11 cellular contexts compared by ENCODE assay signal in genomic region chr1:46181343-46182260, GRCh38. TPM values are rescaled to one million over a fixed set of nuclear protein-coding genes. Genes with fewer than 3 reads are reported as not detected.
A peak's percentile ranks its signal among the peaks of the same experiment; 100 is the strongest.
DNase-seq lines count a peak whose midpoint lies in the region; ATAC-seq and TF ChIP-seq lines count a peak whose summit lies in the region.
"Had no signal": no experiment of that assay in that cellular context is flagged by ENCODE, and none has a peak within 500 bp of the region (broad histone marks: within the 10 kb centered on the region; RNA-seq: fewer than 3 reads in every experiment).

No MANE protein-coding gene starts in this region.

- no peak for TF ChIP-seq POLR2A in upper lobe of left lung (IDR thresholded peaks at IDR 0.05)

- H3K9ac ChIP-seq in mucosa of stomach (ENCODE audit: low read length): peak overlapping the region; percentile 93

- H3K9me3 ChIP-seq in mucosa of stomach (ENCODE audit: control insufficient read depth, low read length): no peaks in the 10 kb centered on the region
- no peaks in the 10 kb centered on the region for H3K9me3 ChIP-seq in upper lobe of left lung
- H3K9me3 ChIP-seq: MG63 had no signal

- no peak overlapping the region for H3K4me3 ChIP-seq in choroid plexus epithelial cell (ENCODE audit: low read depth, low read length)
- peak overlapping the region; percentile 74 for H3K4me3 ChIP-seq in mucosa of stomach (ENCODE audit: low read length)
- H3K4me3 ChIP-seq in upper lobe of left lung: peak overlapping the region in 1 of 4 donors; percentile 4
- H3K4me3 ChIP-seq: MG63 had no signal

- peaks cover 25% of the 10 kb centered on the region for H3K36me3 ChIP-seq in mucosa of stomach (ENCODE audit: control insufficient read depth, insufficient read depth, low read length)
- H3K36me3 ChIP-seq in upper lobe of left lung: no peaks in the 10 kb centered on the region
- H3K36me3 ChIP-seq: MG63 had no signal

- DNase-seq in DMS 273 treated with DMSO at 0.1 percent for 48 hours (lab: John Stamatoyannopoulos, UW) (peak; percentile 85), NCI-H2029 (lab: John Stamatoyannopoulos, UW) (peak; percentile 81), choroid plexus epithelial cell (ENCODE audit: low read depth) (peak; percentile 72), upper lobe of left lung (no peak)
- DNase-seq in activated CD4-positive, alpha-beta T cell treated with anti-CD3 and anti-CD28 coated beads, Interleukin-2, amount 50 U/mL, for 1 hour: no peak
- DNase-seq: left cardiac atrium, MG63 had no signal

- TF ChIP-seq CTCF in choroid plexus epithelial cell (conservative IDR thresholded peaks at IDR 0.05; ENCODE audit: low read depth, low read length) (no peak), upper lobe of left lung (IDR thresholded peaks at IDR 0.05) (no peak)

- peak overlapping the region in 1 of 4 donors; percentile 39 for H3K27ac ChIP-seq in upper lobe of left lung

- no peaks in the 10 kb centered on the region for H3K27me3 ChIP-seq in mucosa of stomach (ENCODE audit: control insufficient read depth, insufficient read depth, low read length)
- H3K27me3 ChIP-seq in upper lobe of left lung: no peaks in the 10 kb centered on the region
- H3K27me3 ChIP-seq: MG63 had no signal

- ATAC-seq in HG03378 (IDR thresholded peaks at IDR 0.05; ENCODE audit: unreplicated experiment) (no peak), HG03354 (IDR thresholded peaks at IDR 0.05; ENCODE audit: poor library complexity, severe bottlenecking, unreplicated experiment) (no peak), upper lobe of left lung (ENCODE audit: low FRiP score in 2 of 2) (no peak)
- ATAC-seq: left cardiac atrium had no signal

- WGBS in upper lobe of left lung, 2 donors: 52 to 56% methylated on average over 9 to 10 of the region's 10 CpGs

- no peak for TF ChIP-seq EP300 in upper lobe of left lung (IDR thresholded peaks at IDR 0.05)

- H3K4me1 ChIP-seq in mucosa of stomach (ENCODE audit: control insufficient read depth, insufficient read depth, low read length) (peaks cover 35% of the 10 kb centered on the region), upper lobe of left lung (peaks cover 27 to 42% (median 32%) of the 10 kb centered on the region in 4 donors)

RNA-seq across cellular contexts. Expression of gene P3R3URF, which starts 5.3 kb away (rescaled TPM):
- total RNA-seq in upper lobe of left lung: not detected
- total RNA-seq: left cardiac atrium, subcutaneous adipose tissue had no signal

RNA-seq across cellular contexts. Expression of gene TSPAN1, which starts 6.7 kb away (rescaled TPM):
- total RNA-seq in upper lobe of left lung: 100 to 1,000 TPM in 1 of 6 donors, 10 to 100 TPM in 5; 12.2 to 109 (median 31.2) TPM

RNA-seq across cellular contexts. Expression of gene POMGNT1, which starts 16.6 kb away (rescaled TPM):
- 10 to 100 TPM; 37.7 to 66.7 (median 47.5) TPM for total RNA-seq in upper lobe of left lung

RNA-seq across cellular contexts. Expression of gene LURAP1, which starts 21.5 kb away (rescaled TPM):
- total RNA-seq in upper lobe of left lung: 1 to 10 TPM in 5 of 6 donors, under 1 TPM in 1; 0.61 to 5.2 (median 2.8) TPM

RNA-seq across cellular contexts. Expression of gene PIK3R3, which starts 49.2 kb away (rescaled TPM):
- total RNA-seq in upper lobe of left lung: 10 to 100 TPM; 11.2 to 43.7 (median 33.0) TPM

Comparison
In these comparisons a context has a peak if more than half of its experiments do, and no peak if none do; other contexts are left out.
1. DNase-seq: peak in DMS 273 treated with DMSO at 0.1 percent for 48 hours (single experiment), NCI-H2029 (single experiment) and choroid plexus epithelial cell (single experiment); none in activated CD4-positive, alpha-beta T cell treated with anti-CD3 and anti-CD28 coated beads, Interleukin-2, amount 50 U/mL, for 1 hour (single experiment) and upper lobe of left lung (0 of 2).